In genomic region chr15:56886450-56886856, GRCh38 we compare ENCODE assay signal across 9 cellular contexts. TPM values are rescaled to one million over a fixed set of nuclear protein-coding genes. Genes with fewer than 3 reads are reported as not detected.
DNase-seq lines count a peak whose midpoint lies in the region; ATAC-seq and TF ChIP-seq lines count a peak whose summit lies in the region.
"Had no signal": no experiment of that assay in that cellular context is flagged by ENCODE, and none has a peak within 500 bp of the region (broad histone marks: within the 10 kb centered on the region; RNA-seq: fewer than 3 reads in every experiment).

No MANE protein-coding gene starts in this region.

- POLR2A ChIA-PET in A673 (lab: Charles Lee; ENCODE audit: low non-redundant PET) = no interaction called here

- WGBS in H9 (ENCODE audit: extremely low coverage, insufficient read length, low lambda C conversion rate) = no CpG with 5 or more reads among the region's 5 CpGs
- 58% methylated on average over 5 of the region's 5 CpGs for WGBS in hepatocyte (ENCODE audit: low lambda C conversion rate, missing lambda C conversion rate)

- H3K4me3 Mint-ChIP-seq in H9 = peak overlapping the region; percentile 79 to 85
- H3K4me3 Mint-ChIP-seq in activated T-cell treated with anti-CD3 and anti-CD28 coated beads, Interleukin-2, amount 50 U/mL, for 72 hours = peak overlapping the region; percentile 84 to 88
- H3K4me3 Mint-ChIP-seq in stimulated activated memory B cell treated with anti-CD40 and anti-IgM and Interleukin-4, amounts not matched to agents 10 μg/mL and 1 μg/mL and 100 μg/mL, for 72 hours = peak overlapping the region; percentile 89

- CTCF ChIA-PET in A673 (lab: Charles Lee) = no interaction called here

- peak overlapping the region; percentile 88 for H3K27ac ChIP-seq in A673 (ENCODE audit: low read depth, low read length, poor library complexity, severe bottlenecking)
- peak overlapping the region; percentile 58 for H3K27ac ChIP-seq in H9 (ENCODE audit: insufficient read length, low read depth, low read length)
- H3K27ac ChIP-seq in hepatocyte = peak overlapping the region; percentile 99

- peak in 1 of 2 donors; percentile 1 for ATAC-seq in activated T-cell treated with anti-CD3 and anti-CD28 coated beads, Interleukin-2, amount 50 U/mL, for 72 hours (replicated peaks in 1 of 2)
- ATAC-seq in stimulated activated memory B cell treated with anti-CD40 and anti-IgM and Interleukin-4, amounts not matched to agents 10 μg/mL and 1 μg/mL and 100 μg/mL, for 72 hours = no peak
- no peak for ATAC-seq in GM19452 (IDR thresholded peaks at IDR 0.05; ENCODE audit: unreplicated experiment)
- no peak for ATAC-seq in HG03520 (IDR thresholded peaks at IDR 0.05; ENCODE audit: unreplicated experiment)

- no peak overlapping the region for H2BK5ac ChIP-seq in H9 (ENCODE audit: insufficient read length, low read length)

- H3K14ac ChIP-seq in H9 (ENCODE audit: insufficient read depth, low read length) = no peak overlapping the region

- DNase-seq in A673 (ENCODE audit: low spot score) (no peak), H9 (no peak), hepatocyte (ENCODE audit: low spot score) (peak; percentile 19), HT-29 (ENCODE audit: low spot score) (no peak)
- DNase-seq in activated T-cell treated with anti-CD3 and anti-CD28 coated beads, Interleukin-2, amount 50 U/mL, for 72 hours = no peak

- peak overlapping the region; percentile 24 for H3K9ac ChIP-seq in H9 (ENCODE audit: extremely low read depth, insufficient read length, low read length)

- H4K20me1 ChIP-seq in H9 (ENCODE audit: control insufficient read depth, insufficient read depth, insufficient read length) (no peaks in the 10 kb centered on the region), hepatocyte (ENCODE audit: insufficient read depth, poor library complexity, severe bottlenecking) (no peaks in the 10 kb centered on the region)

- no peak overlapping the region for H2BK12ac ChIP-seq in H9 (ENCODE audit: insufficient read length, low read depth, low read length)

- H3K79me2 ChIP-seq in H9 (ENCODE audit: insufficient read depth, low read length) (no peaks in the 10 kb centered on the region), hepatocyte (peaks cover 3% of the 10 kb centered on the region)

- no peaks in the 10 kb centered on the region for H3K27me3 ChIP-seq in A673 (replicated peaks; ENCODE audit: insufficient read depth, low read depth, low read length, poor library complexity)
- no peaks in the 10 kb centered on the region; the same call in 1 of the 2 replicates for H3K27me3 ChIP-seq in H9 (ENCODE audit: insufficient read depth, low read length)
- no peaks in the 10 kb centered on the region for H3K27me3 ChIP-seq in hepatocyte
- H3K27me3 ChIP-seq: foreskin keratinocyte had no signal

- peaks cover 0 to 4% (median 2%) of the 10 kb centered on the region in 3 experiments; a peak in 3 of 7 replicates for H3K36me3 Mint-ChIP-seq in H9 (ENCODE audit: insufficient read depth in 1 of 3, low read depth in 3 of 3)
- no peaks in the 10 kb centered on the region for H3K36me3 Mint-ChIP-seq in activated T-cell treated with anti-CD3 and anti-CD28 coated beads, Interleukin-2, amount 50 U/mL, for 72 hours (ENCODE audit: insufficient read depth in 2 of 2)
- H3K36me3 Mint-ChIP-seq in stimulated activated memory B cell treated with anti-CD40 and anti-IgM and Interleukin-4, amounts not matched to agents 10 μg/mL and 1 μg/mL and 100 μg/mL, for 72 hours = no peaks in the 10 kb centered on the region

- no peak overlapping the region for H3K23ac ChIP-seq in H9 (ENCODE audit: insufficient read length, low read depth, low read length)

- H3K9me2 ChIP-seq in hepatocyte (replicated peaks; ENCODE audit: insufficient read depth) = no peaks in the 10 kb centered on the region

- H4K5ac ChIP-seq in H9 (ENCODE audit: insufficient read length, low read depth, low read length) = no peak overlapping the region

- H2BK15ac ChIP-seq in H9 (ENCODE audit: low read depth, low read length) = no peak overlapping the region

- peaks cover 23% of the 10 kb centered on the region in 2 experiments for H3K4me1 Mint-ChIP-seq in H9
- peaks cover 18% of the 10 kb centered on the region for H3K4me1 Mint-ChIP-seq in activated T-cell treated with anti-CD3 and anti-CD28 coated beads, Interleukin-2, amount 50 U/mL, for 72 hours (ENCODE audit: low read depth)
- H3K4me1 Mint-ChIP-seq in stimulated activated memory B cell treated with anti-CD40 and anti-IgM and Interleukin-4, amounts not matched to agents 10 μg/mL and 1 μg/mL and 100 μg/mL, for 72 hours = peaks cover 25% of the 10 kb centered on the region

- peaks cover 19% of the 10 kb centered on the region for H3K4me1 ChIP-seq in A673 (ENCODE audit: insufficient read depth, low read length, poor library complexity, severe bottlenecking)
- H3K4me1 ChIP-seq in H9 (ENCODE audit: insufficient read depth, low read length) = peaks cover 4% of the 10 kb centered on the region; the same call in 1 of the 2 replicates
- H3K4me1 ChIP-seq in hepatocyte (ENCODE audit: insufficient read depth) = peaks cover 11% of the 10 kb centered on the region

- H3K9me3 ChIP-seq in A673 (ENCODE audit: low read depth, low read length, poor library complexity, severe bottlenecking) (no peaks in the 10 kb centered on the region), H9 (ENCODE audit: control insufficient read depth, low read depth, low read length) (no peaks in the 10 kb centered on the region), hepatocyte (ENCODE audit: low read depth) (no peaks in the 10 kb centered on the region)

- H2BK120ac ChIP-seq in H9 (ENCODE audit: low read depth, low read length, poor library complexity, severe bottlenecking) = no peak overlapping the region

- H3K56ac ChIP-seq in H9 (ENCODE audit: insufficient read length, low read depth, low read length) = no peak overlapping the region

- H2AFZ ChIP-seq in H9 (ENCODE audit: low read length) (no peak overlapping the region), hepatocyte (peak overlapping the region; percentile 83)

- H3K23me2 ChIP-seq in H9 (ENCODE audit: insufficient read length, low read depth, low read length, poor library complexity, severe bottlenecking) = peaks cover 7% of the 10 kb centered on the region

- H3K4me3 ChIP-seq in A673 (ENCODE audit: low read depth, low read length, poor library complexity, severe bottlenecking) (peak overlapping the region; percentile 55), hepatocyte (peak overlapping the region; percentile 39)

- no peaks in the 10 kb centered on the region for H3K9me3 Mint-ChIP-seq in H9
- no peaks in the 10 kb centered on the region for H3K9me3 Mint-ChIP-seq in activated T-cell treated with anti-CD3 and anti-CD28 coated beads, Interleukin-2, amount 50 U/mL, for 72 hours
- H3K9me3 Mint-ChIP-seq in stimulated activated memory B cell treated with anti-CD40 and anti-IgM and Interleukin-4, amounts not matched to agents 10 μg/mL and 1 μg/mL and 100 μg/mL, for 72 hours = no peaks in the 10 kb centered on the region

- no peak overlapping the region for H4K91ac ChIP-seq in H9 (ENCODE audit: insufficient read length, low read depth, low read length)

- H3K79me1 ChIP-seq in H9 (ENCODE audit: insufficient read depth, low read depth, low read length, poor library complexity, severe bottlenecking) = no peaks in the 10 kb centered on the region

- intact Hi-C loops in A673 (cut with micrococcal nuclease; ENCODE audit: unreplicated experiment) = no loop called here

- TSS peak; percentile 82 for BruUV-seq in A673 (replicated peaks; lab: Mats Ljungman, UMichigan)

- no peak overlapping the region for H3K18ac ChIP-seq in H9 (ENCODE audit: insufficient read length, low read depth, low read length)

- no peak overlapping the region for H2AK5ac ChIP-seq in H9 (ENCODE audit: insufficient read length, low read length)

- H3K27me3 Mint-ChIP-seq in H9 (ENCODE audit: low read depth) = no peaks in the 10 kb centered on the region; the same call in 1 of the 2 replicates
- H3K27me3 Mint-ChIP-seq in activated T-cell treated with anti-CD3 and anti-CD28 coated beads, Interleukin-2, amount 50 U/mL, for 72 hours (ENCODE audit: low read depth) = no peaks in the 10 kb centered on the region
- no peaks in the 10 kb centered on the region for H3K27me3 Mint-ChIP-seq in stimulated activated memory B cell treated with anti-CD40 and anti-IgM and Interleukin-4, amounts not matched to agents 10 μg/mL and 1 μg/mL and 100 μg/mL, for 72 hours

- H3K4me2 ChIP-seq in H9 (ENCODE audit: insufficient read depth, insufficient read length, low read length) = peak overlapping the region; percentile 70
- H3K4me2 ChIP-seq in hepatocyte = peak overlapping the region; percentile 77

- H2BK20ac ChIP-seq in H9 (ENCODE audit: low read depth, low read length, poor library complexity, severe bottlenecking) = no peak overlapping the region

- TF ChIP-seq CTCF in A673 (conservative IDR thresholded peaks at IDR 0.05; ENCODE audit: low read depth, low read length) (no peak), H9 (conservative IDR thresholded peaks at IDR 0.05) (no peak), hepatocyte (IDR thresholded peaks at IDR 0.05; ENCODE audit: poor library complexity) (no peak)

- no peak overlapping the region for H3T11ph ChIP-seq in H9 (ENCODE audit: low read length)

- no peak overlapping the region for H4K8ac ChIP-seq in H9 (replicated peaks; ENCODE audit: insufficient read length, low read depth, low read length)

- no peak overlapping the region for H3K4ac ChIP-seq in H9 (ENCODE audit: low read depth, low read length)

- H3K27ac Mint-ChIP-seq in H9 = peak overlapping the region; percentile 78 to 96 (median 91); a peak in 6 of 7 replicates
- peak overlapping the region; percentile 92 for H3K27ac Mint-ChIP-seq in activated T-cell treated with anti-CD3 and anti-CD28 coated beads, Interleukin-2, amount 50 U/mL, for 72 hours
- peak overlapping the region; percentile 92 for H3K27ac Mint-ChIP-seq in stimulated activated memory B cell treated with anti-CD40 and anti-IgM and Interleukin-4, amounts not matched to agents 10 μg/mL and 1 μg/mL and 100 μg/mL, for 72 hours

- no peaks in the 10 kb centered on the region for H3K36me3 ChIP-seq in A673 (ENCODE audit: insufficient read depth, low read length, poor library complexity, severe bottlenecking)
- H3K36me3 ChIP-seq in hepatocyte (replicated peaks; ENCODE audit: insufficient read depth, low read depth) = no peaks in the 10 kb centered on the region

RNA-seq across cellular contexts. Expression of gene TCF12, which starts 32.0 kb away (rescaled TPM):
- total RNA-seq in A673 (2021) (331 and 351 TPM in 2 replicates), H9 (2021) (76.7 and 78.5 TPM in 2 replicates), hepatocyte (86.6 and 93.2 TPM in 2 replicates)
- total RNA-seq in activated T-cell treated with anti-CD3 and anti-CD28 coated beads, Interleukin-2, amount 50 U/mL, for 72 hours = 100 to 1,000 TPM in 1 of 2 donors, 10 to 100 TPM in 1; 93.0 to 108 TPM
- polyA plus RNA-seq in hepatocyte = 30.3 and 42.0 TPM in 2 replicates
- 154 and 155 TPM in 2 replicates for total RNA-seq in HT-29 (2014; rRNA removed; shearing (Covaris generic))
